9 cellular contexts compared by ENCODE assay signal in genomic region chr3:160676547-160677303, GRCh38. TPM values are rescaled to one million over a fixed set of nuclear protein-coding genes. Genes with fewer than 3 reads are reported as not detected.
DNase-seq lines count a peak whose midpoint lies in the region; ATAC-seq and TF ChIP-seq lines count a peak whose summit lies in the region.
"Had no signal": no experiment of that assay in that cellular context is flagged by ENCODE, and none has a peak within 500 bp of the region (broad histone marks: within the 10 kb centered on the region; RNA-seq: fewer than 3 reads in every experiment).

TSS of gene ARL14 (plus strand) at chr3:160677160. CDS start at chr3:160677347, 187 bp downstream.

- H3K9me3 ChIP-seq in gastrocnemius medialis, result no peaks in the 10 kb centered on the region

- H3K27me3 ChIP-seq in rectal smooth muscle tissue (ENCODE audit: control insufficient read depth, insufficient read depth, low read length), result no peaks in the 10 kb centered on the region
- H3K27me3 ChIP-seq in gastrocnemius medialis, result no peaks in the 10 kb centered on the region

- H3K27me3 Mint-ChIP-seq in activated CD8-positive, alpha-beta T cell treated with anti-CD3 and anti-CD28 coated beads, Interleukin-2, amount 10 ng/mL, durations not matched to agents 7 days and 5 days (ENCODE audit: low read depth), result peaks cover 4% of the 10 kb centered on the region

- TF ChIP-seq CTCF in fibroblast of pulmonary artery (IDR thresholded peaks at IDR 0.05; ENCODE audit: low read length, missing control alignments), result no peak
- TF ChIP-seq CTCF in gastrocnemius medialis (IDR thresholded peaks at IDR 0.05 in 4 of 5, conservative IDR thresholded peaks at IDR 0.05 in 1 of 5), result no peak

- no peak within 1 kb of the TSS for H3K27ac Mint-ChIP-seq in activated CD8-positive, alpha-beta T cell treated with anti-CD3 and anti-CD28 coated beads, Interleukin-2, amount 10 ng/mL, durations not matched to agents 7 days and 5 days

- intact Hi-C loops in gastrocnemius medialis (cut with DNase I; ENCODE audit: low total_unique reads), result no loop called here

- POLR2A ChIA-PET in activated CD8-positive, alpha-beta T cell treated with anti-CD3 and anti-CD28 coated beads, Interleukin-2, amount 10 ng/mL, durations not matched to agents 7 days and 5 days (lab: Charles Lee), result no interaction called here

- in situ Hi-C loops in gastrocnemius medialis (cut with MboI; ENCODE audit: low sequenced_read_pairs in 4 of 4), result loop anchor here in 2 of 4 donors (25.0 kb wide), 1 partner anchor 736 kb away; no protein-coding TSS in a partner anchor

- H3K4me3 ChIP-seq in fibroblast of pulmonary artery (replicated peaks; ENCODE audit: low read depth, low read length), result no peak within 1 kb of the TSS
- peak within 1 kb of the TSS; percentile 58 for H3K4me3 ChIP-seq in rectal smooth muscle tissue (ENCODE audit: low read length)
- no peak within 1 kb of the TSS for H3K4me3 ChIP-seq in gastrocnemius medialis

- no peak for TF ChIP-seq POLR2A in gastrocnemius medialis (IDR thresholded peaks at IDR 0.05)

- H3K36me3 ChIP-seq in rectal smooth muscle tissue (ENCODE audit: control insufficient read depth, insufficient read depth, low read length) (no peaks in the 10 kb centered on the region), gastrocnemius medialis (no peaks in the 10 kb centered on the region)

- ATAC-seq in GM18907 (IDR thresholded peaks at IDR 0.05; ENCODE audit: unreplicated experiment), result peak; percentile 64
- no peak for ATAC-seq in gastrocnemius medialis
- no peak for ATAC-seq in activated CD8-positive, alpha-beta T cell treated with anti-CD3 and anti-CD28 coated beads, Interleukin-2, amount 10 ng/mL, durations not matched to agents 7 days and 5 days

- CTCF ChIA-PET in activated CD8-positive, alpha-beta T cell treated with anti-CD3 and anti-CD28 coated beads, Interleukin-2, amount 10 ng/mL, durations not matched to agents 7 days and 5 days (lab: Charles Lee), result interaction anchor here (1.0 kb wide), 1 partner anchor 14 kb away, joined by 3 read pairs; no protein-coding TSS in a partner anchor

- H3K4me1 ChIP-seq in rectal smooth muscle tissue (ENCODE audit: control insufficient read depth, insufficient read depth, low read length) (no peaks in the 10 kb centered on the region), gastrocnemius medialis (peaks cover 3 to 5% of the 10 kb centered on the region in 2 donors)

- H3K4me1 Mint-ChIP-seq in activated CD8-positive, alpha-beta T cell treated with anti-CD3 and anti-CD28 coated beads, Interleukin-2, amount 10 ng/mL, durations not matched to agents 7 days and 5 days (ENCODE audit: low read depth), result no peaks in the 10 kb centered on the region
- H3K4me1 Mint-ChIP-seq: neural crest cell had no signal

- H3K36me3 Mint-ChIP-seq in activated CD8-positive, alpha-beta T cell treated with anti-CD3 and anti-CD28 coated beads, Interleukin-2, amount 10 ng/mL, durations not matched to agents 7 days and 5 days (ENCODE audit: low read depth), result no peaks in the 10 kb centered on the region

- no peaks in the 10 kb centered on the region for H3K9me3 Mint-ChIP-seq in activated CD8-positive, alpha-beta T cell treated with anti-CD3 and anti-CD28 coated beads, Interleukin-2, amount 10 ng/mL, durations not matched to agents 7 days and 5 days (ENCODE audit: insufficient read depth)
- H3K9me3 Mint-ChIP-seq: neural crest cell had no signal

- H3K27ac ChIP-seq in rectal smooth muscle tissue (ENCODE audit: low read depth, low read length), result no peak within 1 kb of the TSS
- no peak within 1 kb of the TSS for H3K27ac ChIP-seq in gastrocnemius medialis

- H3K4me3 Mint-ChIP-seq in activated CD8-positive, alpha-beta T cell treated with anti-CD3 and anti-CD28 coated beads, Interleukin-2, amount 10 ng/mL, durations not matched to agents 7 days and 5 days, result no peak within 1 kb of the TSS
- H3K4me3 Mint-ChIP-seq: neural crest cell had no signal

- DNase-seq in NCI-H69 (lab: John Stamatoyannopoulos, UW) (peak; percentile 17), fibroblast of pulmonary artery (ENCODE audit: low read depth) (peak; percentile 45), NCI-H2196 (lab: John Stamatoyannopoulos, UW; ENCODE audit: unreplicated experiment) (no peak), gastrocnemius medialis (no peak), retina (no peak)
- no peak for DNase-seq in activated CD8-positive, alpha-beta T cell treated with anti-CD3 and anti-CD28 coated beads, Interleukin-2, amount 10 ng/mL, durations not matched to agents 7 days and 5 days

- peak within 1 kb of the TSS; percentile 49 for H3K9ac ChIP-seq in rectal smooth muscle tissue (ENCODE audit: low read length)

RNA-seq across cellular contexts. Expression of gene ARL14, which starts in this region (rescaled TPM):
- not detected for total RNA-seq in gastrocnemius medialis
- total RNA-seq in activated CD8-positive, alpha-beta T cell treated with anti-CD3 and anti-CD28 coated beads, Interleukin-2, amount 10 ng/mL, durations not matched to agents 7 days and 5 days, result not detected
- total RNA-seq: neural crest cell had no signal

Comparison
In these comparisons a context has a peak if more than half of its experiments do, and no peak if none do; other contexts are left out.
1. DNase-seq: peak in NCI-H69 (single experiment) and fibroblast of pulmonary artery (single experiment); none in NCI-H2196 (single experiment), gastrocnemius medialis (0 of 2), activated CD8-positive, alpha-beta T cell treated with anti-CD3 and anti-CD28 coated beads, Interleukin-2, amount 10 ng/mL, durations not matched to agents 7 days and 5 days (single experiment) and retina (single experiment).